Comparison of ENCODE assay signal across 9 cellular contexts in genomic region chr11:47257518-47258316, GRCh38. TPM values are rescaled to one million over a fixed set of nuclear protein-coding genes. Genes with fewer than 3 reads are reported as not detected.
DNase-seq lines count a peak whose midpoint lies in the region; ATAC-seq and TF ChIP-seq lines count a peak whose summit lies in the region.
"Had no signal": no experiment of that assay in that cellular context is flagged by ENCODE, and none has a peak within 500 bp of the region (broad histone marks: within the 10 kb centered on the region; RNA-seq: fewer than 3 reads in every experiment).

Gene NR1H3, plus strand, starts transcription at chr11:47257996. Its CDS starts 1,221 bp downstream, at chr11:47259217.

- CTCF ChIA-PET in CD4-positive, alpha-beta memory T cell (lab: Charles Lee; ENCODE audit: partially characterized antibody), result interaction anchor here (0.6 to 3.8 kb wide), 7 partner anchors 9 to 260 kb away, joined by 3 to 28 read pairs (median 10); partner anchors contain the start of gene ACP2

- no peaks in the 10 kb centered on the region for H3K9me3 Mint-ChIP-seq in CD4-positive, alpha-beta memory T cell
- H3K9me3 Mint-ChIP-seq: T-helper 1 cell treated with Interleukin-12 subunit alpha and Interleukin-12 subunit beta and Interleukin-4 antibody, amounts not matched to agents 30 μg/mL and 1 μg/mL, for 36 hours had no signal

- H3K27me3 ChIP-seq in brain microvascular endothelial cell (replicated peaks), result no peaks in the 10 kb centered on the region
- H3K27me3 ChIP-seq in CD4-positive, alpha-beta memory T cell (ENCODE audit: insufficient read depth, low read length), result no peaks in the 10 kb centered on the region

- no peaks in the 10 kb centered on the region for H3K36me3 ChIP-seq in brain microvascular endothelial cell (replicated peaks)
- H3K36me3 ChIP-seq in CD4-positive, alpha-beta memory T cell (ENCODE audit: insufficient read depth, low read length), result no peaks in the 10 kb centered on the region

- intact Hi-C loops in CD4-positive, alpha-beta memory T cell (cut with micrococcal nuclease), result no loop called here

- peaks cover 9% of the 10 kb centered on the region for H3K4me1 ChIP-seq in CD4-positive, alpha-beta memory T cell (ENCODE audit: insufficient read depth, low read length)

- H3K27ac ChIP-seq in brain microvascular endothelial cell (no peak within 1 kb of the TSS), skin epidermis (peak within 1 kb of the TSS in 20 of 21 experiments; percentile 23 to 80 (median 70))
- H3K27ac ChIP-seq in CD4-positive, alpha-beta memory T cell (ENCODE audit: low read depth, low read length), result no peak within 1 kb of the TSS

- no peaks in the 10 kb centered on the region for H3K36me3 Mint-ChIP-seq in CD4-positive, alpha-beta memory T cell

- ATAC-seq in GM19035 (IDR thresholded peaks at IDR 0.05; ENCODE audit: unreplicated experiment) (no peak), GM21360 (IDR thresholded peaks at IDR 0.05; ENCODE audit: unreplicated experiment) (no peak)

- POLR2A ChIA-PET in CD4-positive, alpha-beta memory T cell (lab: Charles Lee; ENCODE audit: partially characterized antibody), result interaction anchor here (1.0 to 3.1 kb wide), 5 partner anchors 10 to 79 kb away, joined by 3 to 13 read pairs (median 4); partner anchors contain the start of genes ACP2 and DDB2

- H3K27me3 Mint-ChIP-seq in CD4-positive, alpha-beta memory T cell, result no peaks in the 10 kb centered on the region

- peak; percentile 63 for TF ChIP-seq CTCF in NB4 (IDR thresholded peaks at IDR 0.05; ENCODE audit: low read depth, low read length)
- TF ChIP-seq CTCF in brain microvascular endothelial cell (IDR thresholded peaks at IDR 0.05; ENCODE audit: low read depth, low read length, missing control alignments), result peak; percentile 88

- H3K4me3 ChIP-seq in NB4 (ENCODE audit: low read depth, low read length) (peak within 1 kb of the TSS; percentile 49), brain microvascular endothelial cell (ENCODE audit: low read depth, low read length) (peak within 1 kb of the TSS; percentile 38), skin epidermis (peak within 1 kb of the TSS in 6 of 7 experiments; percentile 5 to 18 (median 12))
- H3K4me3 ChIP-seq in CD4-positive, alpha-beta memory T cell (ENCODE audit: low read length in 2 of 2), result no peak within 1 kb of the TSS

- peak; percentile 72 for DNase-seq in ELR (ENCODE audit: low read depth)
- DNase-seq in NB4 (ENCODE audit: low read depth), result peak; percentile 93
- peak; percentile 40 for DNase-seq in brain microvascular endothelial cell
- peak; percentile 94 for DNase-seq in iPS-NIHi7 (ENCODE audit: extremely low spot score)
- no peak for DNase-seq in CD4-positive, alpha-beta memory T cell

- peaks cover 3 to 5% (median 4%) of the 10 kb centered on the region in 4 donors for H3K4me1 Mint-ChIP-seq in CD4-positive, alpha-beta memory T cell

- H3K4me3 Mint-ChIP-seq in CD4-positive, alpha-beta memory T cell, result no peak within 1 kb of the TSS
- H3K4me3 Mint-ChIP-seq: T-helper 1 cell treated with Interleukin-12 subunit alpha and Interleukin-12 subunit beta and Interleukin-4 antibody, amounts not matched to agents 30 μg/mL and 1 μg/mL, for 36 hours had no signal

- peak; percentile 13 for TF ChIP-seq POLR2A in NB4 (IDR thresholded peaks at IDR 0.05; ENCODE audit: extremely low read depth, insufficient read length)

- no peaks in the 10 kb centered on the region for H3K9me3 ChIP-seq in CD4-positive, alpha-beta memory T cell (ENCODE audit: control insufficient read depth in 1 of 2, low read length in 2 of 2)

- H3K27ac Mint-ChIP-seq in CD4-positive, alpha-beta memory T cell, result peak within 1 kb of the TSS in 3 of 7 donors; percentile 4 to 51 (median 19)

- in situ Hi-C loops in brain microvascular endothelial cell (cut with HindIII; ENCODE audit: low pct_ligation_motif_present, low sequenced_read_pairs), result no loop called here

RNA-seq across cellular contexts. Expression of gene NR1H3, which starts in this region (rescaled TPM):
- total RNA-seq in CD4-positive, alpha-beta memory T cell, result 10 to 100 TPM; 17.8 to 20.0 TPM
- 1 to 10 TPM; 3.3 to 7.8 TPM for polyA plus RNA-seq in CD4-positive, alpha-beta memory T cell

Comparison
In these comparisons a context has a peak if more than half of its experiments do, and no peak if none do; other contexts are left out.
1. DNase-seq: peak in ELR (single experiment), NB4 (single experiment), brain microvascular endothelial cell (single experiment) and iPS-NIHi7 (single experiment); none in CD4-positive, alpha-beta memory T cell (0 of 5).
2. H3K4me3 ChIP-seq: peak in NB4 (single experiment), brain microvascular endothelial cell (single experiment) and skin epidermis (6 of 7); none in CD4-positive, alpha-beta memory T cell (0 of 2).
3. H3K27ac ChIP-seq: peak in skin epidermis (20 of 21); none in brain microvascular endothelial cell (single experiment) and CD4-positive, alpha-beta memory T cell (single experiment).